8 cellular contexts compared by ENCODE assay signal in the genomic region with DNA sequence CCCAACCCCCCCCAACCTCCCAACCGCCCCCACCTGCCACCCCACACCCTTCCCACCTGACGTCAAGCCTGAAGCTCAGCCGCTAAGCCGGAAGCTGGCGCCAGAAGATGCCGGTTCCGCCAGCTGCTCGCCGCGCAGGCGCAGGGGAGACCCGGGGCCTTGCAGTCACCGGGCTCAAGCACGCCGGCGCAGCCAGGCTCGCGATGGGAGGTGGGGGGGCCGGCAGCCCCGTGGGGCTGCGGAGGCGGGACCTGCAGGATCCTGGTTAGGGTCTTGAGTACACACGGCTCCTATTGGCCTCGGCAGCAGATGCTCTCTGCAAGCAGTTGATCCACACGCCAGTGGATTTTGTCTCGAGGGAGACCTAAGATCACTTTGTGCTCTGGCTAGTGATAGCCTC. TPM values are rescaled to one million over a fixed set of nuclear protein-coding genes. Genes with fewer than 3 reads are reported as not detected.
DNase-seq lines count a peak whose midpoint lies in the region; ATAC-seq lines count a peak whose summit lies in the region.

A gene (minus strand): TSS at position 109 of the 400 bp plus-strand sequence. CDS start 4,268 bp downstream, outside the sequence.

- H3K23ac ChIP-seq in mesendoderm (ENCODE audit: low read length), result no peak within 1 kb of the TSS

- peaks cover 12% of the 10 kb centered on the region for H3K79me2 ChIP-seq in mesendoderm (ENCODE audit: control insufficient read depth, insufficient read depth, low read length)

- no CpG with 5 or more reads among the region's 26 CpGs for WGBS in mesendoderm (ENCODE audit: extremely low coverage, insufficient coverage, low lambda C conversion rate)

- no peak within 1 kb of the TSS for H2AK5ac ChIP-seq in mesendoderm (ENCODE audit: low read length)

- no peaks in the 10 kb centered on the region for H3K9me3 ChIP-seq in endocrine pancreas (ENCODE audit: control insufficient read depth, low read length)

- H2BK5ac ChIP-seq in mesendoderm (ENCODE audit: low read length), result no peak within 1 kb of the TSS

- peak within 1 kb of the TSS; percentile 89 for H3K9ac ChIP-seq in endocrine pancreas (ENCODE audit: control insufficient read depth, insufficient read depth, low read length)
- H3K9ac ChIP-seq in mesendoderm (ENCODE audit: low read length), result peak within 1 kb of the TSS; percentile 62

- H3K4ac ChIP-seq in mesendoderm (ENCODE audit: low read depth, low read length), result no peak within 1 kb of the TSS

- H3K4me1 ChIP-seq in endocrine pancreas (ENCODE audit: control insufficient read depth, insufficient read depth, low read length) (peaks cover 32% of the 10 kb centered on the region), mesendoderm (ENCODE audit: control insufficient read depth, low read depth, low read length) (no peaks in the 10 kb centered on the region)

- H3K56ac ChIP-seq in mesendoderm (ENCODE audit: low read length), result peak within 1 kb of the TSS; percentile 78

- H3K36me3 ChIP-seq in endocrine pancreas (ENCODE audit: control insufficient read depth, insufficient read depth, low read length), result no peaks in the 10 kb centered on the region
- no peaks in the 10 kb centered on the region for H3K36me3 ChIP-seq in mesendoderm (ENCODE audit: control insufficient read depth, insufficient read depth, low read length)

- H3K4me2 ChIP-seq in mesendoderm (ENCODE audit: low read length), result peak within 1 kb of the TSS; percentile 98

- H3K27ac ChIP-seq in mesendoderm (ENCODE audit: low read depth, low read length), result no peak within 1 kb of the TSS

- no peak within 1 kb of the TSS for H4K8ac ChIP-seq in mesendoderm (ENCODE audit: low read depth, low read length)

- DNase-seq in COLO829 (ENCODE audit: low spot score) (peak; percentile 83), HT1080 (ENCODE audit: low read depth) (peak; percentile 85), NOMO-1 (lab: John Stamatoyannopoulos, UW; ENCODE audit: unreplicated experiment in 2 of 2) (peak; percentile 80 to 84), mesendoderm (peak; percentile 98)
- peak; percentile 56 to 80 (median 67) for DNase-seq in activated CD8-positive, alpha-beta memory T cell treated with anti-CD3 and anti-CD28 coated beads for 48 hours (ENCODE audit: low read depth in 2 of 3, low spot score in 2 of 3)
- DNase-seq in stimulated activated CD8-positive, alpha-beta memory T cell treated with anti-CD3 and anti-CD28 coated beads, Interleukin-12 subunit alpha, Interleukin-12 subunit beta, amount 100 ng/mL, for 4 hours (ENCODE audit: low read depth), result peak; percentile 86

- no peak within 1 kb of the TSS for H2BK15ac ChIP-seq in mesendoderm (replicated peaks; ENCODE audit: low read depth)

- H2BK120ac ChIP-seq in mesendoderm (ENCODE audit: low read depth, low read length), result peak within 1 kb of the TSS; percentile 31

- H3K27me3 ChIP-seq in endocrine pancreas (ENCODE audit: control insufficient read depth, insufficient read depth, low read length), result no peaks in the 10 kb centered on the region
- H3K27me3 ChIP-seq in mesendoderm (ENCODE audit: insufficient read depth, low read length, poor library complexity), result no peaks in the 10 kb centered on the region

- H4K5ac ChIP-seq in mesendoderm (ENCODE audit: low read length), result no peak within 1 kb of the TSS

- H3K18ac ChIP-seq in mesendoderm (ENCODE audit: low read length), result peak within 1 kb of the TSS; percentile 42

- peak; percentile 60 for ATAC-seq in GM21360 (IDR thresholded peaks at IDR 0.05; ENCODE audit: unreplicated experiment)

- H3K79me1 ChIP-seq in mesendoderm (ENCODE audit: low read length), result peaks cover 4% of the 10 kb centered on the region

- H3K4me3 ChIP-seq in endocrine pancreas (ENCODE audit: control insufficient read depth, insufficient read depth, low read length) (peak within 1 kb of the TSS; percentile 91), mesendoderm (ENCODE audit: low read length) (peak within 1 kb of the TSS; percentile 64)

RNA-seq across cellular contexts. Expression of the gene that starts here (rescaled TPM):
- total RNA-seq in HT1080 (2014; rRNA removed; shearing (Covaris generic)), result 9.0 and 10.2 TPM in 2 replicates
- 6.1 and 8.4 TPM in 2 replicates for polyA plus RNA-seq in HT1080 (2015; cell fraction: cytosol; rRNA removed)
- polyA plus RNA-seq in HT1080 (2015; cell fraction: nucleus; rRNA removed), result 22.3 and 23.2 TPM in 2 replicates
- polyA plus RNA-seq in mesendoderm (2013, experiment 1 of 2), result 4.4 TPM
- polyA plus RNA-seq in mesendoderm (2013, experiment 2 of 2), result 4.4 TPM
